Comparison of ENCODE assay signal across 24 cellular contexts in genomic region chr5:93285461-93285860, GRCh38.
DNase-seq lines count a peak whose midpoint lies in the region; ATAC-seq, FAIRE-seq and TF ChIP-seq lines count a peak whose summit lies in the region.
"Had no signal": no experiment of that assay in that cellular context is flagged by ENCODE, and none has a peak within 500 bp of the region (broad histone marks: within the 10 kb centered on the region; RNA-seq: fewer than 3 reads in every experiment).

No MANE protein-coding gene starts in this region.

- TF ChIP-seq EP300 in esophagus muscularis mucosa (IDR thresholded peaks at IDR 0.05): no peak

- H3K23ac ChIP-seq in IMR-90 (ENCODE audit: low read depth, low read length): no peak overlapping the region

- H3K9ac ChIP-seq in IMR-90 (ENCODE audit: low read depth, low read length) (no peak overlapping the region), endothelial cell of umbilical vein (replicated peaks; ENCODE audit: extremely low read depth, insufficient read depth, low read length) (no peak overlapping the region)

- H2BK20ac ChIP-seq in IMR-90 (ENCODE audit: low read depth, low read length): peak overlapping the region; percentile 67; the same call in 1 of the 2 replicates

- H2AFZ ChIP-seq in GM23338 (peak overlapping the region; percentile 12; the same call in 1 of the 2 replicates), IMR-90 (replicated peaks; ENCODE audit: low read length, poor library complexity) (no peak overlapping the region), endothelial cell of umbilical vein (ENCODE audit: low read depth, low read length) (peak overlapping the region; percentile 42)

- no peaks in the 10 kb centered on the region for H3K79me2 ChIP-seq in GM23338 (replicated peaks; ENCODE audit: insufficient read depth)
- H3K79me2 ChIP-seq in endothelial cell of umbilical vein (ENCODE audit: control insufficient read depth, insufficient read depth, low read length): no peaks in the 10 kb centered on the region

- H3K56ac ChIP-seq in IMR-90 (ENCODE audit: extremely low read depth, insufficient read depth, low read length): no peak overlapping the region

- no peak overlapping the region for H2AK5ac ChIP-seq in IMR-90 (ENCODE audit: low read depth, low read length)

- H4K20me1 ChIP-seq in GM23338 (replicated peaks; ENCODE audit: insufficient read depth): no peaks in the 10 kb centered on the region
- H4K20me1 ChIP-seq in IMR-90 (ENCODE audit: insufficient read depth, low read length): no peaks in the 10 kb centered on the region
- H4K20me1 ChIP-seq in endothelial cell of umbilical vein (replicated peaks; ENCODE audit: control insufficient read depth, extremely low read depth, insufficient read depth, low read length): no peaks in the 10 kb centered on the region

- H3K27ac Mint-ChIP-seq in GM23338: no peak overlapping the region; the same call in 1 of the 2 replicates
- H3K27ac Mint-ChIP-seq: CD14-positive monocyte, T-cell had no signal

- no peak overlapping the region for H3K4me3 ChIP-seq in GM23338
- H3K4me3 ChIP-seq in IMR-90 (ENCODE audit: insufficient read depth, low read depth, low read length): no peak overlapping the region
- no peak overlapping the region for H3K4me3 ChIP-seq in endothelial cell of umbilical vein (replicated peaks in 1 of 3; ENCODE audit: insufficient read depth in 1 of 3, low read depth in 1 of 3, low read length in 3 of 3)
- H3K4me3 ChIP-seq in esophagus muscularis mucosa: no peak overlapping the region

- BruUV-seq in IMR-90 (replicated peaks; lab: Mats Ljungman, UMichigan) (no TSS peak), endothelial cell of umbilical vein (replicated peaks; lab: Mats Ljungman, UMichigan) (no TSS peak)

- WGBS in IMR-90 (ENCODE audit: extremely low coverage in 2 of 2, insufficient read length in 1 of 2), 2 experiments: no CpG with 5 or more reads among the region's 1 CpG
- WGBS in esophagus muscularis mucosa: 57% methylated on average over 1 of the region's 1 CpG

- ATAC-seq in GM23338 (no peak), IMR-90 (ENCODE audit: low read depth) (no peak), GM18909 (IDR thresholded peaks at IDR 0.05; ENCODE audit: poor library complexity, unreplicated experiment) (no peak), GM21737 (IDR thresholded peaks at IDR 0.05; ENCODE audit: unreplicated experiment) (no peak)
- ATAC-seq: T-cell had no signal

- no peak overlapping the region for H3K4ac ChIP-seq in IMR-90 (ENCODE audit: low read depth, low read length)

- no peaks in the 10 kb centered on the region for H3F3A ChIP-seq in GM23338 (replicated peaks; ENCODE audit: low read depth)

- no peaks in the 10 kb centered on the region for H3K9me2 ChIP-seq in GM23338 (ENCODE audit: insufficient read depth)

- dilution Hi-C loops in IMR-90 (cut with HindIII; ENCODE audit: low sequenced_read_pairs, unreplicated experiment): no loop called here
- dilution Hi-C loops in endothelial cell of umbilical vein (cut with MboI; ENCODE audit: extremely low pct_ligation_motif_present, low sequenced_read_pairs): no loop called here

- CTCF ChIA-PET in IMR-90 (lab: Yijun Ruan, JAX) (no interaction called here), endothelial cell of umbilical vein (lab: Charles Lee) (interaction anchor here (0.6 to 1.4 kb wide), 3 partner anchors 11 to 185 kb away, joined by 3 read pairs; no protein-coding TSS in a partner anchor)

- TF ChIP-seq CTCF in GM23338 (conservative IDR thresholded peaks at IDR 0.05; ENCODE audit: low read depth in 2 of 2) (no peak), IMR-90 (conservative IDR thresholded peaks at IDR 0.05; ENCODE audit: low read depth, low read length) (no peak), endothelial cell of umbilical vein (IDR thresholded peaks at IDR 0.05; ENCODE audit: extremely low read depth in 1 of 2, insufficient read depth in 1 of 2, low read depth in 1 of 2, low read length in 2 of 2) (no peak), esophagus muscularis mucosa (IDR thresholded peaks at IDR 0.05) (no peak)

- no peak overlapping the region for H4K8ac ChIP-seq in IMR-90 (ENCODE audit: low read depth in 2 of 2, low read length in 2 of 2)

- no peak overlapping the region for H2AK9ac ChIP-seq in IMR-90 (replicated peaks; ENCODE audit: low read depth, low read length, poor library complexity)

- H3K4me2 ChIP-seq in GM23338 (no peak overlapping the region), IMR-90 (ENCODE audit: low read depth, low read length) (no peak overlapping the region), endothelial cell of umbilical vein (ENCODE audit: insufficient read depth, low read length) (no peak overlapping the region)

- no peak overlapping the region for H3K27ac ChIP-seq in GM23338 (ENCODE audit: low read depth)
- H3K27ac ChIP-seq in IMR-90 (ENCODE audit: insufficient read depth, low read length): no peak overlapping the region
- no peak overlapping the region for H3K27ac ChIP-seq in endothelial cell of umbilical vein (ENCODE audit: insufficient read depth, low read depth, low read length)
- H3K27ac ChIP-seq in esophagus muscularis mucosa (replicated peaks in 1 of 4): no peak overlapping the region
- H3K27ac ChIP-seq: HL-60 had no signal

- DNase-seq in GM23338 (ENCODE audit: low spot score): no peak
- DNase-seq in IMR-90: peak; percentile 17
- no peak for DNase-seq in endothelial cell of umbilical vein (ENCODE audit: low read depth, low spot score)
- DNase-seq in anterior cingulate cortex (lab: John Stamatoyannopoulos, UW): no peak
- DNase-seq in esophagus muscularis mucosa (ENCODE audit: extremely low spot score): no peak
- DNase-seq: ACHN; BE2C; CD8-positive, alpha-beta memory T cell; DMS 273 treated with DMSO at 0.1 percent for 48 hours; DND-41; GOT3; HCEC 1CT; NCI-H1105 treated with DMSO at 0.1 percent for 48 hours; NCI-H146; NCI-H2029; NCI-H446; NCI-H524 treated with DMSO at 0.1 percent for 48 hours; NCI-H774; Right ventricle myocardium superior; T-cell had no signal

- H3K4me1 Mint-ChIP-seq in GM23338: peaks cover 3% of the 10 kb centered on the region; the same call in 2 of the 3 replicates
- H3K4me1 Mint-ChIP-seq: CD14-positive monocyte; CD8-positive, alpha-beta memory T cell; T-cell had no signal

- no peak overlapping the region for H3K4me3 Mint-ChIP-seq in GM23338
- H3K4me3 Mint-ChIP-seq: CD14-positive monocyte; CD8-positive, alpha-beta memory T cell; T-cell had no signal

- H3K4me1 ChIP-seq in GM23338 (ENCODE audit: insufficient read depth) (no peaks in the 10 kb centered on the region), IMR-90 (ENCODE audit: control insufficient read depth, insufficient read depth, low read length) (no peaks in the 10 kb centered on the region; the same call in 1 of the 2 replicates), endothelial cell of umbilical vein (ENCODE audit: control insufficient read depth, extremely low read depth, insufficient read depth, low read length) (no peaks in the 10 kb centered on the region), esophagus muscularis mucosa (no peaks in the 10 kb centered on the region)

- intact Hi-C loops in IMR-90 (cut with micrococcal nuclease): no loop called here
- intact Hi-C loops in endothelial cell of umbilical vein (cut with micrococcal nuclease): no loop called here
- intact Hi-C loops in esophagus muscularis mucosa (cut with DNase I): no loop called here

- in situ Hi-C loops in IMR-90 (cut with MboI; ENCODE audit: low sequenced_read_pairs): no loop called here

- 0 out of 3 replicates have a peak overlapping the region, but pooled peaks have one; percentile 40 for H2BK15ac ChIP-seq in IMR-90 (ENCODE audit: low read depth, low read length)

- no peaks in the 10 kb centered on the region for H3K27me3 ChIP-seq in GM23338 (ENCODE audit: insufficient read depth)
- H3K27me3 ChIP-seq in IMR-90 (ENCODE audit: control insufficient read depth, insufficient read depth, low read length): no peaks in the 10 kb centered on the region
- no peaks in the 10 kb centered on the region for H3K27me3 ChIP-seq in endothelial cell of umbilical vein (ENCODE audit: control insufficient read depth in 2 of 2, insufficient read depth in 2 of 2, low read length in 2 of 2)
- H3K27me3 ChIP-seq in esophagus muscularis mucosa: no peaks in the 10 kb centered on the region
- H3K27me3 ChIP-seq: BE2C had no signal

- H3K9me1 ChIP-seq in IMR-90 (ENCODE audit: insufficient read depth, low read length) (no peaks in the 10 kb centered on the region), endothelial cell of umbilical vein (replicated peaks; ENCODE audit: control insufficient read depth, extremely low read depth, insufficient read depth, low read length) (no peaks in the 10 kb centered on the region)

- no peak overlapping the region for H2BK5ac ChIP-seq in IMR-90 (ENCODE audit: low read depth, low read length, poor library complexity, severe bottlenecking)

- H3K36me3 ChIP-seq in GM23338 (ENCODE audit: insufficient read depth): peaks cover 6% of the 10 kb centered on the region; the same call in 1 of the 2 replicates
- H3K36me3 ChIP-seq in IMR-90 (ENCODE audit: control insufficient read depth, insufficient read depth, low read length): no peaks in the 10 kb centered on the region
- H3K36me3 ChIP-seq in endothelial cell of umbilical vein (ENCODE audit: control insufficient read depth in 2 of 2, extremely low read depth in 1 of 2, insufficient read depth in 2 of 2, low read length in 2 of 2): no peaks in the 10 kb centered on the region
- H3K36me3 ChIP-seq in esophagus muscularis mucosa: no peaks in the 10 kb centered on the region
- H3K36me3 ChIP-seq: BE2C had no signal

- TF ChIP-seq RAD21 in IMR-90 (IDR thresholded peaks at IDR 0.05; ENCODE audit: low read length): no peak

- no peak overlapping the region for H4K5ac ChIP-seq in IMR-90 (ENCODE audit: low read depth, low read length)

- peak overlapping the region; percentile 64; the same call in 1 of the 2 replicates for H3K18ac ChIP-seq in IMR-90 (ENCODE audit: low read depth, low read length)

- no peak overlapping the region for H3K14ac ChIP-seq in IMR-90 (replicated peaks; ENCODE audit: low read depth, low read length)

- no peak overlapping the region for H4K91ac ChIP-seq in IMR-90 (ENCODE audit: insufficient read depth, low read depth, low read length)

- TF ChIP-seq POLR2A in IMR-90 (IDR thresholded peaks at IDR 0.05; ENCODE audit: low read depth, low read length) (no peak), endothelial cell of umbilical vein (IDR thresholded peaks at IDR 0.05; ENCODE audit: low read depth, low read length) (no peak), esophagus muscularis mucosa (IDR thresholded peaks at IDR 0.05; ENCODE audit: low read depth) (no peak)

- H2BK120ac ChIP-seq in IMR-90 (ENCODE audit: low read depth, low read length): peak overlapping the region; percentile 33; the same call in 1 of the 2 replicates

- H3K9me3 Mint-ChIP-seq in GM23338: peaks cover 12% of the 10 kb centered on the region

- no peaks in the 10 kb centered on the region for H3K79me1 ChIP-seq in IMR-90 (ENCODE audit: low read depth in 1 of 2, low read length in 2 of 2)

- H3K9me3 ChIP-seq in IMR-90 (ENCODE audit: control insufficient read depth, insufficient read depth, low read length) (peaks cover 6% of the 10 kb centered on the region; the same call in 1 of the 2 replicates), endothelial cell of umbilical vein (replicated peaks; ENCODE audit: control insufficient read depth, insufficient read depth, low read length) (no peaks in the 10 kb centered on the region), esophagus muscularis mucosa (peaks cover 0 to 22% (median 9%) of the 10 kb centered on the region in 4 donors)
- H3K9me3 ChIP-seq: BE2C had no signal

- peaks cover 2% of the 10 kb centered on the region for H3K27me3 Mint-ChIP-seq in GM23338 (ENCODE audit: insufficient read depth, low read depth, poor library complexity)
- H3K27me3 Mint-ChIP-seq: CD8-positive, alpha-beta memory T cell; T-cell had no signal

- peaks cover 12% of the 10 kb centered on the region for H3K36me3 Mint-ChIP-seq in GM23338 (ENCODE audit: low read depth)
- H3K36me3 Mint-ChIP-seq: CD14-positive monocyte; CD8-positive, alpha-beta memory T cell; T-cell had no signal

- POLR2A ChIA-PET in IMR-90 (lab: Charles Lee; ENCODE audit: unreplicated experiment) (no interaction called here), endothelial cell of umbilical vein (lab: Charles Lee) (no interaction called here)

- FAIRE-seq in endothelial cell of umbilical vein (lab: Jason Lieb, UNC): peak; percentile 31
